ENCODE assay signal across 8 cellular contexts in genomic region chr2:85999131-85999831, GRCh38.
A peak's percentile ranks its signal among the peaks of the same experiment; 100 is the strongest.
DNase-seq lines count a peak whose midpoint lies in the region; ATAC-seq, FAIRE-seq and TF ChIP-seq lines count a peak whose summit lies in the region.

No MANE protein-coding gene starts in this region.

- DNase-seq in EL (peak; percentile 52), KG1 (lab: John Stamatoyannopoulos, UW) (peak; percentile 81), left ventricle myocardium inferior (no peak), HTR-8/SVneo (ENCODE audit: insufficient read length, low spot score) (no peak), HPDE6-E6E7 (ENCODE audit: extremely low spot score) (no peak)
- DNase-seq in activated T-cell treated with anti-CD3 and anti-CD28 coated beads, Interleukin-2, amount 50 U/mL, for 48 hours: peak; percentile 59 to 60
- peak in 1 of 2 donors; percentile 71 for DNase-seq in stimulated activated effector memory CD8-positive, alpha-beta T cell treated with anti-CD3 and anti-CD28 coated beads, Interleukin-12 subunit alpha, Interleukin-12 subunit beta, amount 100 ng/mL, for 72 hours (ENCODE audit: low spot score in 2 of 2)

- H3K9me3 ChIP-seq in left ventricle myocardium inferior (replicated peaks): peaks cover 10% of the 10 kb centered on the region

- peak overlapping the region; percentile 59 for H3K4me3 Mint-ChIP-seq in stimulated activated effector memory CD8-positive, alpha-beta T cell treated with anti-CD3 and anti-CD28 coated beads, Interleukin-12 subunit alpha, Interleukin-12 subunit beta, amount 100 ng/mL, for 72 hours

- FAIRE-seq in HTR-8/SVneo (lab: Jason Lieb, UNC): no peak

- no peaks in the 10 kb centered on the region for H3K36me3 ChIP-seq in left ventricle myocardium inferior

- H3K27me3 ChIP-seq in left ventricle myocardium inferior (ENCODE audit: low read depth): no peaks in the 10 kb centered on the region

- H3K36me3 Mint-ChIP-seq in stimulated activated effector memory CD8-positive, alpha-beta T cell treated with anti-CD3 and anti-CD28 coated beads, Interleukin-12 subunit alpha, Interleukin-12 subunit beta, amount 100 ng/mL, for 72 hours: peaks cover 6% of the 10 kb centered on the region

- peak overlapping the region; percentile 82 for H3K27ac ChIP-seq in left ventricle myocardium inferior (replicated peaks)

- H3K4me3 ChIP-seq in left ventricle myocardium inferior: no peak overlapping the region

- peak overlapping the region; percentile 78 for H3K27ac Mint-ChIP-seq in stimulated activated effector memory CD8-positive, alpha-beta T cell treated with anti-CD3 and anti-CD28 coated beads, Interleukin-12 subunit alpha, Interleukin-12 subunit beta, amount 100 ng/mL, for 72 hours

- peaks cover 67% of the 10 kb centered on the region for H3K4me1 Mint-ChIP-seq in stimulated activated effector memory CD8-positive, alpha-beta T cell treated with anti-CD3 and anti-CD28 coated beads, Interleukin-12 subunit alpha, Interleukin-12 subunit beta, amount 100 ng/mL, for 72 hours

- H3K9me3 Mint-ChIP-seq in stimulated activated effector memory CD8-positive, alpha-beta T cell treated with anti-CD3 and anti-CD28 coated beads, Interleukin-12 subunit alpha, Interleukin-12 subunit beta, amount 100 ng/mL, for 72 hours: peaks cover 3% of the 10 kb centered on the region

- peaks cover 70% of the 10 kb centered on the region for H3K4me1 ChIP-seq in left ventricle myocardium inferior

- intact Hi-C loops in left ventricle myocardium inferior (cut with micrococcal nuclease): no loop called here

- TF ChIP-seq CTCF in left ventricle myocardium inferior (IDR thresholded peaks at IDR 0.05; ENCODE audit: borderline replicate concordance): no peak

- peak; percentile 73 for ATAC-seq in GM21423 (IDR thresholded peaks at IDR 0.05; ENCODE audit: unreplicated experiment)
- ATAC-seq in stimulated activated effector memory CD8-positive, alpha-beta T cell treated with anti-CD3 and anti-CD28 coated beads, Interleukin-12 subunit alpha, Interleukin-12 subunit beta, amount 100 ng/mL, for 72 hours: peak; percentile 95

Comparison
In these comparisons a context has a peak if more than half of its experiments do, and no peak if none do; other contexts are left out.
1. DNase-seq: peak in EL (single experiment), KG1 (single experiment) and activated T-cell treated with anti-CD3 and anti-CD28 coated beads, Interleukin-2, amount 50 U/mL, for 48 hours (2 of 2); none in left ventricle myocardium inferior (single experiment), HTR-8/SVneo (single experiment) and HPDE6-E6E7 (single experiment).